ENCODE assay signal across 15 cellular contexts in genomic region chr19:42038675-42039074, GRCh38. TPM values are rescaled to one million over a fixed set of nuclear protein-coding genes. Genes with fewer than 3 reads are reported as not detected.
DNase-seq lines count a peak whose midpoint lies in the region; ATAC-seq and TF ChIP-seq lines count a peak whose summit lies in the region.
"Had no signal": no experiment of that assay in that cellular context is flagged by ENCODE, and none has a peak within 500 bp of the region (broad histone marks: within the 10 kb centered on the region; RNA-seq: fewer than 3 reads in every experiment).

No MANE protein-coding gene starts in this region.

- in situ Hi-C loops in G401 (cut with HindIII; ENCODE audit: low sequenced_read_pairs) = no loop called here

- WGBS in esophagus muscularis mucosa = 68% methylated on average over 7 of the region's 7 CpGs

- H3K27ac Mint-ChIP-seq in glutamatergic neuron (ENCODE audit: unreplicated experiment) = no peak overlapping the region

- no peak overlapping the region for H3K27ac ChIP-seq in esophagus muscularis mucosa (replicated peaks in 1 of 4)
- H3K27ac ChIP-seq: foreskin keratinocyte, suprapubic skin had no signal

- peaks cover 4% of the 10 kb centered on the region for H3K27me3 Mint-ChIP-seq in glutamatergic neuron (ENCODE audit: unreplicated experiment)

- TF ChIP-seq POLR2A in esophagus muscularis mucosa (IDR thresholded peaks at IDR 0.05; ENCODE audit: low read depth) = no peak

- H3K9me3 ChIP-seq in esophagus muscularis mucosa = no peaks in the 10 kb centered on the region
- H3K9me3 ChIP-seq: suprapubic skin had no signal

- peaks cover 5% of the 10 kb centered on the region for H3K9me3 Mint-ChIP-seq in glutamatergic neuron (ENCODE audit: unreplicated experiment)
- H3K9me3 Mint-ChIP-seq: neural crest cell had no signal

- peaks cover 0 to 8% (median 3%) of the 10 kb centered on the region in 4 donors for H3K4me1 ChIP-seq in esophagus muscularis mucosa
- H3K4me1 ChIP-seq: foreskin keratinocyte, suprapubic skin had no signal

- H3K36me3 ChIP-seq in esophagus muscularis mucosa = peaks cover 0 to 69% (median 17%) of the 10 kb centered on the region in 4 donors
- H3K36me3 ChIP-seq: suprapubic skin had no signal

- intact Hi-C loops in esophagus muscularis mucosa (cut with DNase I) = no loop called here

- H3K27me3 ChIP-seq in esophagus muscularis mucosa = no peaks in the 10 kb centered on the region
- H3K27me3 ChIP-seq: foreskin keratinocyte, suprapubic skin had no signal

- no peak overlapping the region for H3K4me3 ChIP-seq in esophagus muscularis mucosa
- H3K4me3 ChIP-seq: suprapubic skin had no signal

- DNase-seq in G401 (ENCODE audit: low spot score) = peak; percentile 50
- DNase-seq in NCI-H446 treated with DMSO at 0.1 percent for 48 hours (lab: John Stamatoyannopoulos, UW) = peak; percentile 91
- no peak for DNase-seq in glutamatergic neuron
- peak; percentile 45 for DNase-seq in occipital lobe (lab: John Stamatoyannopoulos, UW)
- DNase-seq in NCI-H1092 treated with DMSO at 0.1 percent for 48 hours (lab: John Stamatoyannopoulos, UW) = no peak
- DNase-seq in esophagus muscularis mucosa (ENCODE audit: extremely low spot score) = no peak
- no peak for DNase-seq in NCI-H2196 treated with DMSO at 0.1 percent for 48 hours (lab: John Stamatoyannopoulos, UW; ENCODE audit: unreplicated experiment)
- DNase-seq: activated CD4-positive, CD25-positive, alpha-beta regulatory T cell; COR-L47; foreskin keratinocyte; mammary epithelial cell; stimulated activated CD4-positive, alpha-beta T cell treated with anti-CD3 and anti-CD28 coated beads, Interleukin-2, amount 100 ng/mL, for 48 hours had no signal

- no peak for TF ChIP-seq EP300 in esophagus muscularis mucosa (IDR thresholded peaks at IDR 0.05)

- no peaks in the 10 kb centered on the region for H3K36me3 Mint-ChIP-seq in glutamatergic neuron (ENCODE audit: unreplicated experiment)

- no peak for ATAC-seq in HG03095 (IDR thresholded peaks at IDR 0.05; ENCODE audit: unreplicated experiment)
- ATAC-seq: foreskin keratinocyte had no signal

- TF ChIP-seq CTCF in glutamatergic neuron (IDR thresholded peaks at IDR 0.05; ENCODE audit: partially characterized antibody, unreplicated experiment) (no peak), esophagus muscularis mucosa (IDR thresholded peaks at IDR 0.05) (no peak)

- peaks cover 26% of the 10 kb centered on the region for H3K4me1 Mint-ChIP-seq in glutamatergic neuron (ENCODE audit: low read depth, unreplicated experiment)

- H3K4me3 Mint-ChIP-seq in glutamatergic neuron (ENCODE audit: unreplicated experiment) = peak overlapping the region; percentile 35
- H3K4me3 Mint-ChIP-seq: neural crest cell had no signal

RNA-seq across cellular contexts. Expression of gene GRIK5, which starts 31.3 kb away (rescaled TPM):
- total RNA-seq in G401 (2014; rRNA removed; shearing (Covaris generic)) = 0.49 and 1.1 TPM in 2 replicates
- total RNA-seq in glutamatergic neuron (ENCODE audit: unreplicated experiment) = 79.1 TPM
- total RNA-seq in occipital lobe = 20.0 TPM
- 10 to 100 TPM in 2 of 4 donors, 1 to 10 TPM in 2; 8.6 to 27.6 (median 13.8) TPM for total RNA-seq in esophagus muscularis mucosa

RNA-seq across cellular contexts. Expression of gene ZNF574, which starts 37.3 kb away (rescaled TPM):
- total RNA-seq in G401 (2014; rRNA removed; shearing (Covaris generic)) = 22.4 and 22.7 TPM in 2 replicates
- total RNA-seq in glutamatergic neuron (ENCODE audit: unreplicated experiment) (24.1 TPM), occipital lobe (11.1 TPM), esophagus muscularis mucosa (10 to 100 TPM; 15.0 to 28.4 (median 21.7) TPM)

RNA-seq across cellular contexts. Expression of gene ATP1A3, which starts 44.6 kb away (rescaled TPM):
- total RNA-seq in G401 (2014; rRNA removed; shearing (Covaris generic)) = 1.2 and 2.7 TPM in 2 replicates
- total RNA-seq in glutamatergic neuron (ENCODE audit: unreplicated experiment) (650 TPM), occipital lobe (153 TPM), esophagus muscularis mucosa (1 to 10 TPM; 2.1 to 4.3 (median 3.5) TPM)
- total RNA-seq: suprapubic skin had no signal

Comparison
In these comparisons a context has a peak if more than half of its experiments do, and no peak if none do; other contexts are left out.
1. DNase-seq: peak in G401 (single experiment), NCI-H446 treated with DMSO at 0.1 percent for 48 hours (single experiment) and occipital lobe (single experiment); none in glutamatergic neuron (single experiment), NCI-H1092 treated with DMSO at 0.1 percent for 48 hours (single experiment), esophagus muscularis mucosa (single experiment) and NCI-H2196 treated with DMSO at 0.1 percent for 48 hours (single experiment).
2. RNA of gene ATP1A3, which starts 44.6 kb away (total RNA-seq): 650 TPM in glutamatergic neuron (single experiment) and 153 TPM in occipital lobe (single experiment); 2.1 to 4.3 TPM in esophagus muscularis mucosa and 1.2 to 2.7 TPM in G401; every median in the first group is over 10 times any median in the second.